8 cellular contexts compared by ENCODE assay signal in genomic region chr19:29212614-29213573, GRCh38.
DNase-seq lines count a peak whose midpoint lies in the region; ATAC-seq and TF ChIP-seq lines count a peak whose summit lies in the region.

Gene UQCRFS1, minus strand, starts transcription at chr19:29213151. Its CDS starts 33 bp downstream, at chr19:29213118.

- peak within 1 kb of the TSS; percentile 99 for H3K4me3 Mint-ChIP-seq in activated naive CD4-positive, alpha-beta T cell treated with anti-CD3 and anti-CD28 coated beads, Interleukin-2, amount 50 U/mL, for 24 hours

- H3K9me3 Mint-ChIP-seq in activated naive CD4-positive, alpha-beta T cell treated with anti-CD3 and anti-CD28 coated beads, Interleukin-2, amount 50 U/mL, for 24 hours = peaks cover 5% of the 10 kb centered on the region

- peak within 1 kb of the TSS; percentile 98 for H3K27ac Mint-ChIP-seq in activated naive CD4-positive, alpha-beta T cell treated with anti-CD3 and anti-CD28 coated beads, Interleukin-2, amount 50 U/mL, for 24 hours

- DNase-seq in GM10266 (ENCODE audit: extremely low spot score) (peak; percentile 93), NCI-H1092 treated with DMSO at 0.1 percent for 48 hours (lab: John Stamatoyannopoulos, UW) (peak; percentile 88), globus pallidus (ENCODE audit: low spot score) (peak; percentile 91), nucleus accumbens (lab: John Stamatoyannopoulos, UW) (peak; percentile 64 to 97 (median 90)), superior temporal gyrus (ENCODE audit: extremely low spot score) (peak; percentile 95)

- H3K27me3 Mint-ChIP-seq in activated naive CD4-positive, alpha-beta T cell treated with anti-CD3 and anti-CD28 coated beads, Interleukin-2, amount 50 U/mL, for 24 hours = peaks cover 2% of the 10 kb centered on the region

- no peak for TF ChIP-seq CTCF in GM10266 (IDR thresholded peaks at IDR 0.05; ENCODE audit: control insufficient read depth, insufficient read depth, low read depth, missing control alignments)

- peaks cover 17% of the 10 kb centered on the region for H3K36me3 Mint-ChIP-seq in activated naive CD4-positive, alpha-beta T cell treated with anti-CD3 and anti-CD28 coated beads, Interleukin-2, amount 50 U/mL, for 24 hours

- ATAC-seq in HG02623 (IDR thresholded peaks at IDR 0.05; ENCODE audit: unreplicated experiment) (peak; percentile 93), SK-N-SH treated with all-trans-retinoic acid at 6 μM for 48 hours (peak; percentile 98)

- H3K4me1 Mint-ChIP-seq in activated naive CD4-positive, alpha-beta T cell treated with anti-CD3 and anti-CD28 coated beads, Interleukin-2, amount 50 U/mL, for 24 hours = peaks cover 44% of the 10 kb centered on the region

TF ChIP-seq in SK-N-SH treated with all-trans-retinoic acid at 6 μM for 48 hours, 23 proteins besides CTCF, POLR2A, EP300 and RAD21:
- no peak for TF ChIP-seq TSHZ2 (CRISPR knock-in tag; IDR thresholded peaks at IDR 0.05)
TF ChIP-seq in SK-N-SH treated with all-trans-retinoic acid at 6 μM for 48 hours: peak in this region for 0.

Comparison
In these comparisons a context has a peak if more than half of its experiments do, and no peak if none do; other contexts are left out.
1. Peak in every context shown above with its lines: DNase-seq and ATAC-seq.